In genomic region chr13:97653741-97654140, GRCh38 we compare ENCODE assay signal across 27 cellular contexts.
A peak's percentile ranks its signal among the peaks of the same experiment; 100 is the strongest.
DNase-seq lines count a peak whose midpoint lies in the region; ATAC-seq and TF ChIP-seq lines count a peak whose summit lies in the region.
"Had no signal": no experiment of that assay in that cellular context is flagged by ENCODE, and none has a peak within 500 bp of the region (broad histone marks: within the 10 kb centered on the region; RNA-seq: fewer than 3 reads in every experiment).

No MANE protein-coding gene starts in this region.

- TF ChIP-seq CTCF in mammary epithelial cell (conservative IDR thresholded peaks at IDR 0.05 in 1 of 2, IDR thresholded peaks at IDR 0.05 in 1 of 2; ENCODE audit: extremely low read depth in 1 of 2, insufficient read depth in 1 of 2, low read depth in 1 of 2, low read length in 2 of 2) = no peak
- TF ChIP-seq CTCF in heart left ventricle (IDR thresholded peaks at IDR 0.05) = no peak

- WGBS in mammary epithelial cell (ENCODE audit: low coverage, missing lambda C conversion rate) = 19% methylated on average over 10 of the region's 10 CpGs
- 86 to 93% (median 91%) methylated on average over 10 of the region's 10 CpGs for WGBS in heart left ventricle, 4 donors

- H3K4me1 ChIP-seq in mammary epithelial cell (ENCODE audit: insufficient read depth, low read length) = peaks cover 10% of the 10 kb centered on the region
- peaks cover 0 to 4% (median 0%) of the 10 kb centered on the region in 12 donors for H3K4me1 ChIP-seq in heart left ventricle
- H3K4me1 ChIP-seq: body of pancreas, lower lobe of right lung, SJCRH30, suprapubic skin had no signal

- no peak for ATAC-seq in HG02610 (IDR thresholded peaks at IDR 0.05; ENCODE audit: unreplicated experiment)
- ATAC-seq in heart left ventricle = no peak
- no peak for ATAC-seq in GM21528 (IDR thresholded peaks at IDR 0.05; ENCODE audit: low FRiP score, unreplicated experiment)
- ATAC-seq: activated naive CD8-positive, alpha-beta T cell treated with anti-CD3 and anti-CD28 coated beads, Interleukin-2, amount 50 U/mL, for 24 hours; body of pancreas; stimulated activated naive B cell treated with anti-CD40 and anti-IgM and Interleukin-4, amounts not matched to agents 10 μg/mL and 1 μg/mL and 100 μg/mL, for 72 hours; T-cell had no signal

- no peak overlapping the region for H3K9ac ChIP-seq in mammary epithelial cell (ENCODE audit: insufficient read depth, low read length)

- H3K36me3 ChIP-seq in mammary epithelial cell (ENCODE audit: insufficient read depth, low read length) (no peaks in the 10 kb centered on the region), heart left ventricle (no peaks in the 10 kb centered on the region)
- H3K36me3 ChIP-seq: lower lobe of right lung, right lobe of liver, SJCRH30, suprapubic skin had no signal

- no peaks in the 10 kb centered on the region for H3K9me3 ChIP-seq in mammary epithelial cell (replicated peaks; ENCODE audit: insufficient read depth, low read length)
- no peaks in the 10 kb centered on the region for H3K9me3 ChIP-seq in heart left ventricle
- H3K9me3 ChIP-seq: body of pancreas, lower lobe of right lung, right lobe of liver, SJCRH30, suprapubic skin had no signal

- peak overlapping the region; percentile 6 for H3K4me2 ChIP-seq in mammary epithelial cell (ENCODE audit: insufficient read depth, low read depth, low read length)

- no peaks in the 10 kb centered on the region for H4K20me1 ChIP-seq in mammary epithelial cell (ENCODE audit: insufficient read depth, low read length)

- H3K27ac ChIP-seq in mammary epithelial cell (ENCODE audit: insufficient read depth, low read depth, low read length) (no peak overlapping the region), heart left ventricle (no peak overlapping the region)
- H3K27ac ChIP-seq: body of pancreas, lower lobe of right lung, right lobe of liver, SJCRH30, suprapubic skin had no signal

- TF ChIP-seq POLR2A in heart left ventricle (IDR thresholded peaks at IDR 0.05) = no peak

- intact Hi-C loops in mammary epithelial cell (cut with micrococcal nuclease) (no loop called here), heart left ventricle (cut with DNase I) (loop anchor here in 4 of 10 donors (10.0 kb wide), 4 partner anchors 219 to 549 kb away; partner anchors contain the start of gene RAP2A (in 1 of the 4))

- no TSS peak for BruUV-seq in mammary epithelial cell (replicated peaks; lab: Mats Ljungman, UMichigan)

- H2AFZ ChIP-seq in mammary epithelial cell (ENCODE audit: low read depth, low read length) = peak overlapping the region; percentile 21

- peak; percentile 10 for DNase-seq in AG08396 (ENCODE audit: low spot score)
- peak; percentile 24 for DNase-seq in ELR (ENCODE audit: low read depth)
- peak; percentile 55 for DNase-seq in mammary epithelial cell
- DNase-seq in foreskin melanocyte = peak; percentile 60
- DNase-seq in central memory CD4-positive, alpha-beta T cell = no peak
- DNase-seq in heart left ventricle = no peak
- DNase-seq: ACHN; activated CD4-positive, alpha-beta memory T cell treated with anti-CD3 and anti-CD28 coated beads, Interleukin-2, amount 10 ng/mL, durations not matched to agents 7 days and 5 days; activated effector memory CD4-positive, alpha-beta T cell treated with anti-CD3 and anti-CD28 coated beads, Interleukin-2, amount 50 U/mL, for 16 hours; activated naive CD8-positive, alpha-beta T cell treated with anti-CD3 and anti-CD28 coated beads, Interleukin-2, amount 50 U/mL, for 24 hours; body of pancreas; CD4-positive, alpha-beta memory T cell; effector CD4-positive, alpha-beta T cell; erythroblast; KBM-7; lower lobe of right lung; NCI-H1436 treated with DMSO at 0.1 percent for 48 hours; NCI-H524 treated with DMSO at 0.1 percent for 48 hours; right lobe of liver; SJCRH30; stimulated activated CD4-positive, alpha-beta T cell treated with anti-CD3 and anti-CD28 coated beads, Interleukin-12 subunit alpha, Interleukin-12 subunit beta, amount 100 ng/mL, for 4 hours; stimulated activated CD4-positive, alpha-beta T cell treated with anti-CD3 and anti-CD28 coated beads, Interleukin-4, amount 100 ng/mL, for 24 hours; stimulated activated naive B cell treated with anti-CD40 and anti-IgM and Interleukin-4, amounts not matched to agents 10 μg/mL and 1 μg/mL and 100 μg/mL, for 72 hours; T-cell had no signal

- H3K4me3 ChIP-seq in mammary epithelial cell (replicated peaks in 1 of 3; ENCODE audit: insufficient read depth in 1 of 3, low read depth in 2 of 3, low read length in 3 of 3) = no peak overlapping the region
- no peak overlapping the region for H3K4me3 ChIP-seq in heart left ventricle
- H3K4me3 ChIP-seq: body of pancreas, lower lobe of right lung, right lobe of liver, SJCRH30, suprapubic skin had no signal

- no peaks in the 10 kb centered on the region for H3K79me2 ChIP-seq in mammary epithelial cell (ENCODE audit: insufficient read depth, low read length)

- CTCF ChIA-PET in mammary epithelial cell (lab: Charles Lee; ENCODE audit: low non-redundant PET) = no interaction called here

- dilution Hi-C loops in mammary epithelial cell (cut with HindIII; ENCODE audit: low sequenced_read_pairs) = no loop called here

- H3K27me3 ChIP-seq in mammary epithelial cell (ENCODE audit: insufficient read depth, low read length) (no peaks in the 10 kb centered on the region), heart left ventricle (no peaks in the 10 kb centered on the region)
- H3K27me3 ChIP-seq: body of pancreas, right lobe of liver, SJCRH30, suprapubic skin had no signal

- in situ Hi-C loops in mammary epithelial cell (cut with MboI; ENCODE audit: low sequenced_read_pairs in 2 of 2) = no loop called here

Comparison
In these comparisons a context has a peak if more than half of its experiments do, and no peak if none do; other contexts are left out.
1. DNase-seq: peak in AG08396 (single experiment), ELR (single experiment), mammary epithelial cell (single experiment) and foreskin melanocyte (single experiment); none in central memory CD4-positive, alpha-beta T cell (single experiment) and heart left ventricle (0 of 5).